ENCODE assay signal across 12 cellular contexts in genomic region chrX:25295466-25295865, GRCh38.
A peak's percentile ranks its signal among the peaks of the same experiment; 100 is the strongest.
DNase-seq lines count a peak whose midpoint lies in the region.
"Had no signal": no experiment of that assay in that cellular context is flagged by ENCODE, and none has a peak within 500 bp of the region (broad histone marks: within the 10 kb centered on the region; RNA-seq: fewer than 3 reads in every experiment).

No MANE protein-coding gene starts in this region.

- DNase-seq in DMS 273 (lab: John Stamatoyannopoulos, UW; ENCODE audit: unreplicated experiment) (peak; percentile 6), DMS 273 treated with DMSO at 0.1 percent for 48 hours (lab: John Stamatoyannopoulos, UW) (no peak), NCI-H69 (lab: John Stamatoyannopoulos, UW) (peak; percentile 39), cerebellum (ENCODE audit: low spot score) (peak; percentile 1), renal cortical epithelial cell (ENCODE audit: low read depth) (peak; percentile 52), NCI-H526 (lab: John Stamatoyannopoulos, UW) (no peak), HuH-7.5 (ENCODE audit: low spot score) (no peak)
- DNase-seq: Calu3; CD8-positive, alpha-beta T cell; GDM1; HCEC 1CT; IMR-90 had no signal

Comparison
In these comparisons a context has a peak if more than half of its experiments do, and no peak if none do; other contexts are left out.
1. DNase-seq: peak in DMS 273 (single experiment), NCI-H69 (single experiment), cerebellum (single experiment) and renal cortical epithelial cell (single experiment); none in DMS 273 treated with DMSO at 0.1 percent for 48 hours (single experiment), NCI-H526 (0 of 2) and HuH-7.5 (single experiment).